1 cellular context compared by ENCODE assay signal in genomic region chr15:32878342-32878741, GRCh38.
TF ChIP-seq lines count a peak whose summit lies in the region.

No MANE protein-coding gene starts in this region.

TF ChIP-seq in A549, 52 proteins besides CTCF, POLR2A, EP300 and RAD21 (continued from another document):
- TF ChIP-seq ATOH8 (CRISPR knock-in tag; IDR thresholded peaks at IDR 0.05; ENCODE audit: low read depth) (no peak), JUN (IDR thresholded peaks at IDR 0.05) (no peak), HOXA7 (CRISPR knock-in tag; IDR thresholded peaks at IDR 0.05) (no peak), BHLHE40 (IDR thresholded peaks at IDR 0.05; ENCODE audit: low read depth, low read length) (no peak), KDM5A (IDR thresholded peaks at IDR 0.05) (no peak)
